Comparison of ENCODE assay signal across 32 cellular contexts in the genomic region with DNA sequence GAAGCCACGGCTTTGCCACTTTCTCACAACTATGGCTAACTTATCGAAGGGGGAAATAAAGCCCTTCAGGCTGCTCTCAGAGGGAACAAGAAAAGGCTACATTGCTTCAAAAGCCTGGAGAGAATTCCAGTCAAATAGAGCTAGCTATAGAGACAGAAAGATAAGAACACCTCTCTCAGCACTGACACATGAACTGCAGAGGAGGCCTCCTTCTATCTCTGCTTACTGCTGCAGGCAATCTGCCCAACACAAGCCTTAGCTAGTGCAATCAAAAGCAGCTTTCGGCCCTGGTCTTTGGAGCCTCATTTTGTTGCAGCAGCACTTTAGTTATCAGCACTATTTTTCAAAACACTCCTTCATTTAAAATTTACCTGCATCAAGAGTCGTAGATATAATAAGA.
DNase-seq lines count a peak whose midpoint lies in the region; ATAC-seq, FAIRE-seq and TF ChIP-seq lines count a peak whose summit lies in the region.
"Had no signal": no experiment of that assay in that cellular context is flagged by ENCODE, and none has a peak within 500 bp of the region (broad histone marks: within the 10 kb centered on the region; RNA-seq: fewer than 3 reads in every experiment).

No MANE protein-coding gene starts in this region.

- H3K9ac ChIP-seq in OCI-LY3 (ENCODE audit: low read length) (no peak overlapping the region), endothelial cell of umbilical vein (replicated peaks; ENCODE audit: extremely low read depth, insufficient read depth, low read length) (no peak overlapping the region), neural progenitor cell (no peak overlapping the region)

- no peaks in the 10 kb centered on the region for H3K36me3 Mint-ChIP-seq in neural progenitor cell
- H3K36me3 Mint-ChIP-seq: activated CD4-positive, alpha-beta memory T cell treated with anti-CD3 and anti-CD28 coated beads for 36 hours; activated naive CD8-positive, alpha-beta T cell; IgD-negative memory B cell; naive B cell had no signal

- H3K4me1 ChIP-seq in OCI-LY3 (ENCODE audit: low read length) (no peaks in the 10 kb centered on the region), endothelial cell of umbilical vein (ENCODE audit: control insufficient read depth, extremely low read depth, insufficient read depth, low read length) (no peaks in the 10 kb centered on the region), neural progenitor cell (no peaks in the 10 kb centered on the region)
- H3K4me1 ChIP-seq: Caco-2, esophagus muscularis mucosa, gastrocnemius medialis, left lung, Peyer's patch, SJSA1, thyroid gland had no signal

- no TSS peak for BruUV-seq in endothelial cell of umbilical vein (replicated peaks; lab: Mats Ljungman, UMichigan)

- CTCF ChIA-PET in endothelial cell of umbilical vein (lab: Charles Lee): no interaction called here

- no peak for FAIRE-seq in endothelial cell of umbilical vein (lab: Jason Lieb, UNC)
- FAIRE-seq: TTC549 had no signal

- H3K27ac Mint-ChIP-seq in neural progenitor cell: no peak overlapping the region
- H3K27ac Mint-ChIP-seq: activated CD4-positive, alpha-beta memory T cell treated with anti-CD3 and anti-CD28 coated beads for 36 hours; activated naive CD8-positive, alpha-beta T cell; dendritic cell treated with granulocyte-macrophage colony-stimulating factor and Interleukin-4, amounts not matched to agents 40 ng/mL and 50 ng/mL, for 4 days; endodermal cell; IgD-negative memory B cell; naive B cell; stimulated activated naive CD8-positive, alpha-beta T cell treated with anti-CD3 and anti-CD28 coated beads, Interleukin-15, Interleukin-2, amounts not matched to agents 100 ng/mL and 50 ng/mL, for 24 hours; T-helper 1 cell treated with Interleukin-12 subunit alpha and Interleukin-12 subunit beta and Interleukin-4 antibody, amounts not matched to agents 30 μg/mL and 1 μg/mL, for 36 hours had no signal

- POLR2A ChIA-PET in endothelial cell of umbilical vein (lab: Charles Lee): no interaction called here

- H3K4me2 ChIP-seq in OCI-LY3 (ENCODE audit: low read length) (peak overlapping the region; percentile 6; the same call in 1 of the 2 replicates), endothelial cell of umbilical vein (ENCODE audit: insufficient read depth, low read length) (no peak overlapping the region), neural progenitor cell (no peak overlapping the region)

- no peak overlapping the region for H3K27ac ChIP-seq in OCI-LY3 (ENCODE audit: low read length)
- no peak overlapping the region for H3K27ac ChIP-seq in endothelial cell of umbilical vein (ENCODE audit: insufficient read depth, low read depth, low read length)
- H3K27ac ChIP-seq in neural progenitor cell: no peak overlapping the region
- no peak overlapping the region for H3K27ac ChIP-seq in caudate nucleus (ENCODE audit: low read depth, low read length)
- H3K27ac ChIP-seq: C4-2B, esophagus muscularis mucosa, gastrocnemius medialis, left lung, Peyer's patch, SJSA1, thyroid gland had no signal

- no peaks in the 10 kb centered on the region for H3K36me3 ChIP-seq in OCI-LY3 (replicated peaks; ENCODE audit: low read depth, low read length)
- H3K36me3 ChIP-seq in endothelial cell of umbilical vein (ENCODE audit: control insufficient read depth in 2 of 2, extremely low read depth in 1 of 2, insufficient read depth in 2 of 2, low read length in 2 of 2): no peaks in the 10 kb centered on the region
- no peaks in the 10 kb centered on the region for H3K36me3 ChIP-seq in neural progenitor cell
- H3K36me3 ChIP-seq: esophagus muscularis mucosa, gastrocnemius medialis, left lung, Peyer's patch, SJSA1, thyroid gland had no signal

- no peak for TF ChIP-seq CTCF in OCI-LY3 (IDR thresholded peaks at IDR 0.05; ENCODE audit: low read depth, low read length)
- no peak for TF ChIP-seq CTCF in endothelial cell of umbilical vein (IDR thresholded peaks at IDR 0.05; ENCODE audit: extremely low read depth in 1 of 2, insufficient read depth in 1 of 2, low read depth in 1 of 2, low read length in 2 of 2)
- no peak for TF ChIP-seq CTCF in neural progenitor cell (IDR thresholded peaks at IDR 0.05)

- H3K4me1 Mint-ChIP-seq in neural progenitor cell: no peaks in the 10 kb centered on the region
- H3K4me1 Mint-ChIP-seq: IgD-negative memory B cell, naive B cell had no signal

- H3K27me3 Mint-ChIP-seq in neural progenitor cell (ENCODE audit: insufficient read depth, low read depth): no peaks in the 10 kb centered on the region
- H3K27me3 Mint-ChIP-seq: activated CD4-positive, alpha-beta memory T cell treated with anti-CD3 and anti-CD28 coated beads for 36 hours; activated naive CD8-positive, alpha-beta T cell; dendritic cell treated with granulocyte-macrophage colony-stimulating factor and Interleukin-4, amounts not matched to agents 40 ng/mL and 50 ng/mL, for 4 days; IgD-negative memory B cell; naive B cell; stimulated activated naive CD8-positive, alpha-beta T cell treated with anti-CD3 and anti-CD28 coated beads, Interleukin-15, Interleukin-2, amounts not matched to agents 100 ng/mL and 50 ng/mL, for 24 hours had no signal

- H3K9me3 Mint-ChIP-seq in neural progenitor cell: no peaks in the 10 kb centered on the region
- H3K9me3 Mint-ChIP-seq: dendritic cell treated with granulocyte-macrophage colony-stimulating factor and Interleukin-4, amounts not matched to agents 40 ng/mL and 50 ng/mL, for 4 days; endodermal cell had no signal

- H3K27me3 ChIP-seq in OCI-LY3 (ENCODE audit: low read depth, low read length) (no peaks in the 10 kb centered on the region), endothelial cell of umbilical vein (ENCODE audit: control insufficient read depth in 2 of 2, insufficient read depth in 2 of 2, low read length in 2 of 2) (no peaks in the 10 kb centered on the region), neural progenitor cell (no peaks in the 10 kb centered on the region)
- H3K27me3 ChIP-seq: esophagus muscularis mucosa, gastrocnemius medialis, left lung, Peyer's patch, SJSA1, thyroid gland had no signal

- H4K20me1 ChIP-seq in OCI-LY3 (ENCODE audit: insufficient read depth, low read length): no peaks in the 10 kb centered on the region
- H4K20me1 ChIP-seq in endothelial cell of umbilical vein (replicated peaks; ENCODE audit: control insufficient read depth, extremely low read depth, insufficient read depth, low read length): no peaks in the 10 kb centered on the region
- no peaks in the 10 kb centered on the region for H4K20me1 ChIP-seq in neural progenitor cell (ENCODE audit: low read depth)

- dilution Hi-C loops in endothelial cell of umbilical vein (cut with MboI; ENCODE audit: extremely low pct_ligation_motif_present, low sequenced_read_pairs): no loop called here

- no peaks in the 10 kb centered on the region for H3K9me1 ChIP-seq in endothelial cell of umbilical vein (replicated peaks; ENCODE audit: control insufficient read depth, extremely low read depth, insufficient read depth, low read length)

- H2AFZ ChIP-seq in OCI-LY3 (ENCODE audit: low read depth, low read length) (peak overlapping the region; percentile 61), endothelial cell of umbilical vein (ENCODE audit: low read depth, low read length) (peak overlapping the region; percentile 34), neural progenitor cell (replicated peaks) (peak overlapping the region; percentile 64)

- H3K79me2 ChIP-seq in OCI-LY3 (ENCODE audit: low read length): no peaks in the 10 kb centered on the region
- H3K79me2 ChIP-seq in endothelial cell of umbilical vein (ENCODE audit: control insufficient read depth, insufficient read depth, low read length): no peaks in the 10 kb centered on the region
- H3K79me2 ChIP-seq in neural progenitor cell (ENCODE audit: low read depth): no peaks in the 10 kb centered on the region

- no peak for ATAC-seq in HG03280 (IDR thresholded peaks at IDR 0.05; ENCODE audit: unreplicated experiment)
- ATAC-seq: gastrocnemius medialis, left lung had no signal

- H3F3A ChIP-seq in neural progenitor cell (ENCODE audit: low read depth): no peaks in the 10 kb centered on the region

- H3K4me3 Mint-ChIP-seq in neural progenitor cell: no peak overlapping the region
- H3K4me3 Mint-ChIP-seq: activated CD4-positive, alpha-beta memory T cell treated with anti-CD3 and anti-CD28 coated beads for 36 hours; activated naive CD8-positive, alpha-beta T cell; dendritic cell treated with granulocyte-macrophage colony-stimulating factor and Interleukin-4, amounts not matched to agents 40 ng/mL and 50 ng/mL, for 4 days; endodermal cell; IgD-negative memory B cell; naive B cell; stimulated activated naive CD8-positive, alpha-beta T cell treated with anti-CD3 and anti-CD28 coated beads, Interleukin-15, Interleukin-2, amounts not matched to agents 100 ng/mL and 50 ng/mL, for 24 hours; T-helper 1 cell treated with Interleukin-12 subunit alpha and Interleukin-12 subunit beta and Interleukin-4 antibody, amounts not matched to agents 30 μg/mL and 1 μg/mL, for 36 hours had no signal

- H3K9me3 ChIP-seq in OCI-LY3 (ENCODE audit: insufficient read depth, low read length): no peaks in the 10 kb centered on the region
- H3K9me3 ChIP-seq in endothelial cell of umbilical vein (replicated peaks; ENCODE audit: control insufficient read depth, insufficient read depth, low read length): no peaks in the 10 kb centered on the region
- no peaks in the 10 kb centered on the region for H3K9me3 ChIP-seq in neural progenitor cell (ENCODE audit: low read depth)
- H3K9me3 ChIP-seq: Caco-2, esophagus muscularis mucosa, gastrocnemius medialis, left lung, Peyer's patch, SJSA1, thyroid gland had no signal

- no peak for TF ChIP-seq POLR2A in endothelial cell of umbilical vein (IDR thresholded peaks at IDR 0.05; ENCODE audit: low read depth, low read length)

- no peak overlapping the region for H3K4me3 ChIP-seq in OCI-LY3 (ENCODE audit: low read length)
- no peak overlapping the region for H3K4me3 ChIP-seq in endothelial cell of umbilical vein (replicated peaks in 1 of 3; ENCODE audit: insufficient read depth in 1 of 3, low read depth in 1 of 3, low read length in 3 of 3)
- H3K4me3 ChIP-seq in neural progenitor cell: no peak overlapping the region
- H3K4me3 ChIP-seq: esophagus muscularis mucosa, gastrocnemius medialis, left lung, Peyer's patch, SJSA1, thyroid gland had no signal

- peak; percentile 39 for DNase-seq in ELR (ENCODE audit: low read depth)
- DNase-seq in endothelial cell of umbilical vein (ENCODE audit: low read depth, low spot score): no peak
- peak; percentile 19 for DNase-seq in neural progenitor cell (ENCODE audit: low spot score)
- DNase-seq in mesenteric fat pad (ENCODE audit: low spot score): no peak
- DNase-seq in caudate nucleus (lab: John Stamatoyannopoulos, UW): no peak
- DNase-seq: activated CD4-positive, alpha-beta memory T cell treated with anti-CD3 and anti-CD28 coated beads for 36 hours; activated CD4-positive, CD25-positive, alpha-beta regulatory T cell treated with anti-CD3 and anti-CD28 coated beads, Interleukin-2, amount 50 U/mL, for 72 hours; aorta; Caco-2; central memory CD4-positive, alpha-beta T cell; endodermal cell; gastrocnemius medialis; HCEC 1CT; hippocampal formation; left lung; naive B cell; NCI-H1048; NCI-H2029; NCI-H446; Peyer's patch; thyroid gland had no signal

- intact Hi-C loops in endothelial cell of umbilical vein (cut with micrococcal nuclease): loop anchor here (5.0 kb wide), 1 partner anchor 706 kb away; no protein-coding TSS in a partner anchor

TF ChIP-seq in endothelial cell of umbilical vein, 7 proteins besides CTCF, POLR2A, EP300 and RAD21 (continues in another document):
- TF ChIP-seq POLR2AphosphoS5 (IDR thresholded peaks at IDR 0.05; ENCODE audit: insufficient read depth, low read depth, low read length): no peak

Comparison
In these comparisons a context has a peak if more than half of its experiments do, and no peak if none do; other contexts are left out.
1. DNase-seq: peak in ELR (single experiment) and neural progenitor cell (single experiment); none in endothelial cell of umbilical vein (single experiment), mesenteric fat pad (single experiment) and caudate nucleus (0 of 61).
2. Peak in every context shown above with its lines, with median percentiles within 50 percentile points of each other: H2AFZ ChIP-seq.